In the genomic region with DNA sequence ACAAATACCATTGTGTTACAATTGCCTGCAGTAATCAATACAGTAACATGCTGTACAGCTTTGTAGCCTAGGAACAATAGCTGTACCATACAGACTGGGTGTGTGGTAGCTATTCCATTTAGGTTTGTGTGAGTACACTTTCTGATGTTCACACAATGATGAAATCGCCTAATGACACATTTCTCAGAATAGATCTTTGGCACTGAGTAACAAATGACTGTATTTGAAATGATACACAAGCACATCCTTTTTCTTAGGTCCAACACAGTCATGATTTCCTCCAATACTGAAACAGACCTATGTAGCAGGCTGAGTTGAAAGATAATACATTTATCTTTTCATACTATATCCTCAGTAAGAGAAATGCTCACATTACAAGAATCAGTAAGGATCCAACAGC, we compare ENCODE assay signal across 32 cellular contexts. TPM values are rescaled to one million over a fixed set of nuclear protein-coding genes. Genes with fewer than 3 reads are reported as not detected.
"Had no signal": no experiment of that assay in that cellular context is flagged by ENCODE, and none has a peak within 500 bp of the region (broad histone marks: within the 10 kb centered on the region; RNA-seq: fewer than 3 reads in every experiment).

No MANE protein-coding gene starts in this region.

- H3K27me3 ChIP-seq: left lung, ovary, right atrium auricular region, right lobe of liver, stomach, suprapubic skin, tibial artery, upper lobe of right lung, uterus had no signal

- H3K27ac Mint-ChIP-seq: immature natural killer cell; mesothelial cell of epicardium; naive B cell; natural killer cell treated with Interleukin-12 subunit alpha and Interleukin-12 subunit beta and Interleukin-15 and Interleukin-18, amount 100 ng/mL, for 72 hours; progenitor cell of endocrine pancreas; stimulated activated memory B cell treated with anti-CD40 and anti-IgM and Interleukin-4, amounts not matched to agents 10 μg/mL and 1 μg/mL and 100 μg/mL, for 72 hours had no signal

- H3K27ac ChIP-seq: lower lobe of right lung, ovary, right atrium auricular region, right lobe of liver, stomach, suprapubic skin, thoracic aorta, tibial artery, upper lobe of right lung, uterus had no signal

- H3K4me1 ChIP-seq: left lung, lower lobe of right lung, right atrium auricular region, right lobe of liver, stomach, suprapubic skin, tibial artery, upper lobe of right lung, uterus had no signal

- H3K36me3 ChIP-seq: left lung, lower lobe of right lung, ovary, right atrium auricular region, right lobe of liver, stomach, suprapubic skin, thoracic aorta, tibial artery, upper lobe of right lung, uterus had no signal

- H3K27me3 Mint-ChIP-seq: naive B cell; natural killer cell treated with Interleukin-12 subunit alpha and Interleukin-12 subunit beta and Interleukin-15 and Interleukin-18, amount 100 ng/mL, for 72 hours; progenitor cell of endocrine pancreas; stimulated activated memory B cell treated with anti-CD40 and anti-IgM and Interleukin-4, amounts not matched to agents 10 μg/mL and 1 μg/mL and 100 μg/mL, for 72 hours had no signal

- H3K4me1 Mint-ChIP-seq: immature natural killer cell, mesothelial cell of epicardium had no signal

- H3K4me2 ChIP-seq: smooth muscle cell had no signal

- H3K9me3 ChIP-seq: left lung, lower lobe of right lung, ovary, right atrium auricular region, right lobe of liver, stomach, suprapubic skin, thoracic aorta, tibial artery, upper lobe of right lung, uterus had no signal

- H3K4me3 ChIP-seq: left lung, lower lobe of right lung, ovary, right atrium auricular region, right lobe of liver, smooth muscle cell, stomach, suprapubic skin, thoracic aorta, tibial artery, upper lobe of right lung, uterus had no signal

- H3K4me3 Mint-ChIP-seq: immature natural killer cell; mesothelial cell of epicardium; naive B cell; natural killer cell treated with Interleukin-12 subunit alpha and Interleukin-12 subunit beta and Interleukin-15 and Interleukin-18, amount 100 ng/mL, for 72 hours; stimulated activated memory B cell treated with anti-CD40 and anti-IgM and Interleukin-4, amounts not matched to agents 10 μg/mL and 1 μg/mL and 100 μg/mL, for 72 hours had no signal

- FAIRE-seq: islet of Langerhans, kidney had no signal

- H3K9me3 Mint-ChIP-seq: mesothelial cell of epicardium; naive B cell; natural killer cell treated with Interleukin-12 subunit alpha and Interleukin-12 subunit beta and Interleukin-15 and Interleukin-18, amount 100 ng/mL, for 72 hours; stimulated activated memory B cell treated with anti-CD40 and anti-IgM and Interleukin-4, amounts not matched to agents 10 μg/mL and 1 μg/mL and 100 μg/mL, for 72 hours had no signal

- ATAC-seq: left colon; left lung; lower lobe of right lung; natural killer cell treated with Interleukin-12 subunit alpha and Interleukin-12 subunit beta and Interleukin-15 and Interleukin-18, amount 100 ng/mL, for 72 hours; right lobe of liver; stimulated activated memory B cell treated with anti-CD40 and anti-IgM and Interleukin-4, amounts not matched to agents 10 μg/mL and 1 μg/mL and 100 μg/mL, for 72 hours; stimulated activated naive CD8-positive, alpha-beta T cell treated with anti-CD3 and anti-CD28 coated beads, Interleukin-15, Interleukin-2, amounts not matched to agents 100 U/mL and 50 U/mL, for 24 hours; upper lobe of right lung had no signal

- H3K36me3 Mint-ChIP-seq: immature natural killer cell; mesothelial cell of epicardium; naive B cell; natural killer cell treated with Interleukin-12 subunit alpha and Interleukin-12 subunit beta and Interleukin-15 and Interleukin-18, amount 100 ng/mL, for 72 hours; stimulated activated memory B cell treated with anti-CD40 and anti-IgM and Interleukin-4, amounts not matched to agents 10 μg/mL and 1 μg/mL and 100 μg/mL, for 72 hours had no signal

- DNase-seq: hypothalamus; immature natural killer cell; kidney; left colon; left lung; lower lobe of right lung; mesendoderm; naive B cell; ovary; right lobe of liver; stimulated activated CD4-positive, alpha-beta T cell treated with anti-CD3 and anti-CD28 coated beads, Interleukin-1b, Interleukin-23, amount 100 ng/mL, for 48 hours; stimulated activated CD4-positive, alpha-beta T cell treated with anti-CD3 and anti-CD28 coated beads, Interleukin-2, amount 100 ng/mL, for 48 hours; stimulated activated CD4-positive, alpha-beta T cell treated with anti-CD3 and anti-CD28 coated beads, Interleukin-4, amount 100 ng/mL, for 4 hours; stimulated activated CD8-positive, alpha-beta memory T cell treated with anti-CD3 and anti-CD28 coated beads, Interleukin-4, amount 100 ng/mL, for 48 hours; stimulated activated naive CD8-positive, alpha-beta T cell treated with anti-CD3 and anti-CD28 coated beads, Interleukin-15, Interleukin-2, amounts not matched to agents 100 U/mL and 50 U/mL, for 24 hours; stomach; tibial artery; trophoblast cell; upper lobe of right lung; uterus had no signal

RNA-seq across cellular contexts. Expression of a gene that starts 13.9 kb away (rescaled TPM):
- total RNA-seq: pulmonary artery endothelial cell, renal cortical epithelial cell, right atrium auricular region, suprapubic skin had no signal
- polyA plus RNA-seq: immature natural killer cell, liver, stomach had no signal
